In genomic region chr16:86457621-86458456, GRCh38 we compare ENCODE assay signal across 14 cellular contexts. TPM values are rescaled to one million over a fixed set of nuclear protein-coding genes. Genes with fewer than 3 reads are reported as not detected.
DNase-seq lines count a peak whose midpoint lies in the region; ATAC-seq and TF ChIP-seq lines count a peak whose summit lies in the region.
"Had no signal": no experiment of that assay in that cellular context is flagged by ENCODE, and none has a peak within 500 bp of the region (broad histone marks: within the 10 kb centered on the region; RNA-seq: fewer than 3 reads in every experiment).

No MANE protein-coding gene starts in this region.

- H3K27ac ChIP-seq in thoracic aorta = no peak overlapping the region
- H3K27ac ChIP-seq in spleen = no peak overlapping the region
- H3K27ac ChIP-seq: epithelial cell of prostate had no signal

- H3K9me3 ChIP-seq in thoracic aorta = peaks cover 6% of the 10 kb centered on the region
- peaks cover 0 to 13% (median 10%) of the 10 kb centered on the region in 8 donors for H3K9me3 ChIP-seq in spleen

- no peak for TF ChIP-seq POLR2A in spleen (IDR thresholded peaks at IDR 0.05)

- TF ChIP-seq CTCF in thoracic aorta (IDR thresholded peaks at IDR 0.05) = no peak
- TF ChIP-seq CTCF in spleen (IDR thresholded peaks at IDR 0.05 in 8 of 11, conservative IDR thresholded peaks at IDR 0.05 in 3 of 11) = no peak

- WGBS in spleen, 5 donors = 47 to 62% (median 59%) methylated on average over 12 of the region's 12 CpGs

- no peaks in the 10 kb centered on the region for H3K27me3 ChIP-seq in thoracic aorta (replicated peaks; ENCODE audit: insufficient read depth)
- H3K27me3 ChIP-seq in H7 (ENCODE audit: control insufficient read depth, insufficient read depth, low read length) = no peaks in the 10 kb centered on the region
- peaks cover 0 to 81% (median 7%) of the 10 kb centered on the region in 7 donors for H3K27me3 ChIP-seq in spleen (replicated peaks in 1 of 7)

- no peak for ATAC-seq in thoracic aorta (ENCODE audit: insufficient number of reproducible peaks, low FRiP score, low read depth)

- H3K4me1 ChIP-seq in thoracic aorta (ENCODE audit: control insufficient read depth in 1 of 2, low read depth in 2 of 2) (no peaks in the 10 kb centered on the region), spleen (no peaks in the 10 kb centered on the region)

- no peaks in the 10 kb centered on the region for H3K36me3 ChIP-seq in thoracic aorta
- no peaks in the 10 kb centered on the region for H3K36me3 ChIP-seq in H7 (replicated peaks; ENCODE audit: control insufficient read depth, insufficient read depth, low read length)
- H3K36me3 ChIP-seq in spleen = no peaks in the 10 kb centered on the region

- H3K4me3 ChIP-seq in thoracic aorta (no peak overlapping the region), H7 (ENCODE audit: insufficient read depth, low read depth, low read length) (no peak overlapping the region), spleen (no peak overlapping the region)

- intact Hi-C loops in spleen (cut with DNase I; ENCODE audit: low total_unique reads) = no loop called here

- DNase-seq in GOT3 (lab: John Stamatoyannopoulos, UW) (peak; percentile 22), astrocyte of the hippocampus (ENCODE audit: low read depth, low spot score) (peak; percentile 37), hepatic stellate cell (ENCODE audit: low spot score) (peak; percentile 43), thoracic aorta (ENCODE audit: low spot score) (peak; percentile 4), H7 (no peak), activated gamma-delta T cell (lab: John Stamatoyannopoulos, UW) (no peak), spleen (no peak)
- DNase-seq: activated CD4-positive, alpha-beta T cell treated with anti-CD3 and anti-CD28 coated beads, Interleukin-2, amount 10 ng/mL, durations not matched to agents 7 days and 5 days; activated effector memory CD4-positive, alpha-beta T cell treated with Interleukin-2 at 50 U/mL for 16 hours; caudate nucleus; NCI-H345; OCI-M1 had no signal

RNA-seq across cellular contexts. Expression of gene FOXF1, which starts 52.5 kb away (rescaled TPM):
- total RNA-seq in thoracic aorta = 1 to 10 TPM in 1 of 2 donors, not detected in 1; 4.1 TPM
- total RNA-seq in H7 (2014; rRNA removed; shearing (Covaris generic)) = not detected in 2 replicates
- 1 to 10 TPM in 1 of 7 donors, under 1 TPM in 6; 0.34 to 2.2 (median 0.70) TPM for total RNA-seq in spleen
- polyA plus RNA-seq in spleen = under 1 TPM; 0.33 to 0.86 (median 0.64) TPM
- total RNA-seq: activated CD4-positive, alpha-beta T cell treated with anti-CD3 and anti-CD28 coated beads, Interleukin-2, amount 10 ng/mL, durations not matched to agents 7 days and 5 days; T-helper 1 cell treated with Interleukin-12 subunit alpha and Interleukin-12 subunit beta and Interleukin-4 antibody, amounts not matched to agents 30 ng/mL and 1 ng/mL, for 36 hours had no signal

Comparison
In these comparisons a context has a peak if more than half of its experiments do, and no peak if none do; other contexts are left out.
1. DNase-seq: peak in GOT3 (single experiment), astrocyte of the hippocampus (single experiment), hepatic stellate cell (single experiment) and thoracic aorta (single experiment); none in H7 (single experiment), activated gamma-delta T cell (single experiment) and spleen (single experiment).